Comparison of ENCODE assay signal across 23 cellular contexts in genomic region chr6:15658345-15658744, GRCh38. TPM values are rescaled to one million over a fixed set of nuclear protein-coding genes. Genes with fewer than 3 reads are reported as not detected.
DNase-seq lines count a peak whose midpoint lies in the region; ATAC-seq and TF ChIP-seq lines count a peak whose summit lies in the region.
"Had no signal": no experiment of that assay in that cellular context is flagged by ENCODE, and none has a peak within 500 bp of the region (broad histone marks: within the 10 kb centered on the region; RNA-seq: fewer than 3 reads in every experiment).

No MANE protein-coding gene starts in this region.

- DNase-seq in activated CD4-positive, alpha-beta T cell treated with anti-CD3 and anti-CD28 coated beads for 36 hours, result no peak
- no peak for DNase-seq in activated CD4-positive, alpha-beta T cell treated with anti-CD3 and anti-CD28 coated beads, Interleukin-2, amount 50 U/mL, for 48 hours
- DNase-seq in GM23338 (ENCODE audit: low spot score), result no peak
- DNase-seq in neural progenitor cell (ENCODE audit: low spot score), result no peak
- DNase-seq in AG08396 (ENCODE audit: low spot score), result no peak
- DNase-seq in HPDE6-E6E7 (ENCODE audit: extremely low spot score), result no peak
- DNase-seq in suprapubic skin (ENCODE audit: low spot score in 2 of 2), result no peak
- DNase-seq: activated CD4-positive, alpha-beta T cell treated with anti-CD3 and anti-CD28 coated beads for 4 hours; activated T-cell treated with anti-CD3 and anti-CD28 coated beads for 4 hours; CD4-positive, alpha-beta T cell; DND-41; effector memory CD8-positive, alpha-beta T cell; HCEC 1CT; hypothalamus; MV-4-11; NCI-H526 treated with DMSO at 0.1 percent for 48 hours; psoas muscle; stimulated activated CD4-positive, alpha-beta T cell treated with anti-CD3 and anti-CD28 coated beads, Interleukin-12 subunit alpha, Interleukin-12 subunit beta, amount 100 ng/mL, for 4 hours; T-helper 17 cell had no signal

- H4K20me1 ChIP-seq in GM23338 (replicated peaks; ENCODE audit: insufficient read depth) (peaks cover 4% of the 10 kb centered on the region; the same call in 1 of the 2 replicates), Loucy (ENCODE audit: insufficient read depth, low read length, poor library complexity, severe bottlenecking) (peaks cover 32% of the 10 kb centered on the region), neural progenitor cell (ENCODE audit: low read depth) (peaks cover 5% of the 10 kb centered on the region)

- H2AFZ ChIP-seq in GM23338, result no peak overlapping the region
- no peak overlapping the region for H2AFZ ChIP-seq in Loucy (ENCODE audit: low read length)
- no peak overlapping the region for H2AFZ ChIP-seq in neural progenitor cell (replicated peaks)

- H3K4me2 ChIP-seq in GM23338 (peak overlapping the region; percentile 6; the same call in 1 of the 2 replicates), Loucy (ENCODE audit: low read depth, low read length, poor library complexity, severe bottlenecking) (peak overlapping the region; percentile 47), neural progenitor cell (peak overlapping the region; percentile 39)

- H3K27ac ChIP-seq in GM23338 (ENCODE audit: low read depth) (no peak overlapping the region), neural progenitor cell (no peak overlapping the region), suprapubic skin (no peak overlapping the region)
- H3K27ac ChIP-seq: 22Rv1, psoas muscle, RWPE1 had no signal

- H3K79me2 ChIP-seq in GM23338 (replicated peaks; ENCODE audit: insufficient read depth) (peaks cover 12% of the 10 kb centered on the region; the same call in 1 of the 2 replicates), Loucy (ENCODE audit: insufficient read depth, low read length) (peaks cover 69% of the 10 kb centered on the region), neural progenitor cell (ENCODE audit: low read depth) (peaks cover 12% of the 10 kb centered on the region)

- H3K9me3 ChIP-seq in Loucy (ENCODE audit: insufficient read depth, low read depth, low read length), result no peaks in the 10 kb centered on the region
- no peaks in the 10 kb centered on the region for H3K9me3 ChIP-seq in neural progenitor cell (ENCODE audit: low read depth)
- H3K9me3 ChIP-seq in suprapubic skin, result no peaks in the 10 kb centered on the region
- H3K9me3 ChIP-seq: psoas muscle had no signal

- H3K4me3 Mint-ChIP-seq in activated CD4-positive, alpha-beta T cell treated with anti-CD3 and anti-CD28 coated beads for 36 hours, result no peak overlapping the region
- H3K4me3 Mint-ChIP-seq in GM23338 (no peak overlapping the region), neural progenitor cell (no peak overlapping the region)
- H3K4me3 Mint-ChIP-seq: effector memory CD8-positive, alpha-beta T cell; T-helper 17 cell had no signal

- POLR2A ChIA-PET in activated CD4-positive, alpha-beta T cell treated with anti-CD3 and anti-CD28 coated beads for 36 hours (lab: Charles Lee), result no interaction called here

- H3K4me1 ChIP-seq in GM23338 (ENCODE audit: insufficient read depth), result peaks cover 14% of the 10 kb centered on the region
- H3K4me1 ChIP-seq in Loucy (ENCODE audit: insufficient read depth, low read length, poor library complexity, severe bottlenecking), result peaks cover 67% of the 10 kb centered on the region
- H3K4me1 ChIP-seq in neural progenitor cell, result peaks cover 18% of the 10 kb centered on the region
- H3K4me1 ChIP-seq in suprapubic skin, result peaks cover 14% of the 10 kb centered on the region

- H3K36me3 Mint-ChIP-seq in activated CD4-positive, alpha-beta T cell treated with anti-CD3 and anti-CD28 coated beads for 36 hours (ENCODE audit: low read depth), result peaks cover 16% of the 10 kb centered on the region
- peaks cover 2% of the 10 kb centered on the region; the same call in 1 of the 3 replicates for H3K36me3 Mint-ChIP-seq in GM23338 (ENCODE audit: low read depth)
- H3K36me3 Mint-ChIP-seq in neural progenitor cell, result peaks cover 3% of the 10 kb centered on the region

- no peaks in the 10 kb centered on the region for H3K9me3 Mint-ChIP-seq in activated CD4-positive, alpha-beta T cell treated with anti-CD3 and anti-CD28 coated beads for 36 hours (ENCODE audit: low read depth)
- H3K9me3 Mint-ChIP-seq in GM23338 (no peaks in the 10 kb centered on the region), neural progenitor cell (no peaks in the 10 kb centered on the region)
- H3K9me3 Mint-ChIP-seq: activated naive CD4-positive, alpha-beta T cell treated with anti-CD3 and anti-CD28 coated beads, Interleukin-2, amount 50 U/mL, for 72 hours; CD4-positive, alpha-beta T cell; effector memory CD8-positive, alpha-beta T cell had no signal

- peak overlapping the region; percentile 35 for H3K27ac Mint-ChIP-seq in activated CD4-positive, alpha-beta T cell treated with anti-CD3 and anti-CD28 coated beads for 36 hours
- peak overlapping the region; percentile 5; the same call in 1 of the 2 replicates for H3K27ac Mint-ChIP-seq in GM23338
- no peak overlapping the region for H3K27ac Mint-ChIP-seq in neural progenitor cell
- H3K27ac Mint-ChIP-seq: CD4-positive, alpha-beta T cell had no signal

- no peaks in the 10 kb centered on the region for H3K27me3 Mint-ChIP-seq in activated CD4-positive, alpha-beta T cell treated with anti-CD3 and anti-CD28 coated beads for 36 hours
- H3K27me3 Mint-ChIP-seq in GM23338 (ENCODE audit: insufficient read depth, low read depth, poor library complexity) (peaks cover 4% of the 10 kb centered on the region), neural progenitor cell (ENCODE audit: insufficient read depth, low read depth) (no peaks in the 10 kb centered on the region)
- H3K27me3 Mint-ChIP-seq: CD4-positive, alpha-beta T cell; effector memory CD8-positive, alpha-beta T cell; T-helper 17 cell had no signal

- ATAC-seq in activated CD4-positive, alpha-beta T cell treated with anti-CD3 and anti-CD28 coated beads for 36 hours, result no peak
- no peak for ATAC-seq in GM23338
- ATAC-seq: activated naive CD4-positive, alpha-beta T cell treated with anti-CD3 and anti-CD28 coated beads, Interleukin-2, amount 50 U/mL, for 72 hours; effector memory CD8-positive, alpha-beta T cell; psoas muscle; T-helper 17 cell had no signal

- peaks cover 50% of the 10 kb centered on the region for H3K4me1 Mint-ChIP-seq in activated CD4-positive, alpha-beta T cell treated with anti-CD3 and anti-CD28 coated beads for 36 hours
- H3K4me1 Mint-ChIP-seq in GM23338 (peaks cover 13% of the 10 kb centered on the region), neural progenitor cell (peaks cover 5% of the 10 kb centered on the region)

- CTCF ChIA-PET in activated CD4-positive, alpha-beta T cell treated with anti-CD3 and anti-CD28 coated beads for 36 hours (lab: Charles Lee), result interaction anchor here (0.6 to 1.3 kb wide), 6 partner anchors 15 to 35 kb away, joined by 3 to 5 read pairs (median 4); no protein-coding TSS in a partner anchor

- TF ChIP-seq EP300 in suprapubic skin (IDR thresholded peaks at IDR 0.05), result no peak

- no peak for TF ChIP-seq POLR2A in suprapubic skin (IDR thresholded peaks at IDR 0.05)

- 92% methylated on average over 5 of the region's 5 CpGs for WGBS in suprapubic skin

- H3K9ac ChIP-seq in Loucy (ENCODE audit: low read depth, low read length, poor library complexity, severe bottlenecking) (no peak overlapping the region), neural progenitor cell (no peak overlapping the region)

- intact Hi-C loops in activated CD4-positive, alpha-beta T cell treated with anti-CD3 and anti-CD28 coated beads for 36 hours (cut with DNase I, micrococcal nuclease), result no loop called here

- TF ChIP-seq CTCF in GM23338 (conservative IDR thresholded peaks at IDR 0.05; ENCODE audit: low read depth in 2 of 2), result no peak
- no peak for TF ChIP-seq CTCF in Loucy (conservative IDR thresholded peaks at IDR 0.05; ENCODE audit: low read length)
- no peak for TF ChIP-seq CTCF in neural progenitor cell (IDR thresholded peaks at IDR 0.05)
- TF ChIP-seq CTCF in suprapubic skin (IDR thresholded peaks at IDR 0.05), result no peak

- H3F3A ChIP-seq in GM23338 (replicated peaks; ENCODE audit: low read depth), result peaks cover 7% of the 10 kb centered on the region; the same call in 1 of the 2 replicates
- peaks cover 4% of the 10 kb centered on the region; the same call in 1 of the 2 replicates for H3F3A ChIP-seq in Loucy (ENCODE audit: low read depth)
- peaks cover 11% of the 10 kb centered on the region for H3F3A ChIP-seq in neural progenitor cell (ENCODE audit: low read depth)

- H3K36me3 ChIP-seq in GM23338 (ENCODE audit: insufficient read depth) (0 out of 2 replicates have a peak, but pooled peaks cover 6% of the 10 kb centered on the region), Loucy (ENCODE audit: insufficient read depth, low read length) (no peaks in the 10 kb centered on the region), neural progenitor cell (peaks cover 2% of the 10 kb centered on the region), suprapubic skin (no peaks in the 10 kb centered on the region)

- H3K4me3 ChIP-seq in GM23338 (no peak overlapping the region), Loucy (ENCODE audit: low read length, poor library complexity, severe bottlenecking) (no peak overlapping the region), neural progenitor cell (no peak overlapping the region), suprapubic skin (no peak overlapping the region)
- H3K4me3 ChIP-seq: psoas muscle had no signal

- no peaks in the 10 kb centered on the region for H3K9me2 ChIP-seq in GM23338 (ENCODE audit: insufficient read depth)
- no peaks in the 10 kb centered on the region for H3K9me2 ChIP-seq in Loucy (replicated peaks; ENCODE audit: low read depth, low read length)

- peaks cover 8% of the 10 kb centered on the region for H3K27me3 ChIP-seq in GM23338 (ENCODE audit: insufficient read depth)
- no peaks in the 10 kb centered on the region for H3K27me3 ChIP-seq in Loucy (ENCODE audit: insufficient read depth, low read length, poor library complexity, severe bottlenecking)
- H3K27me3 ChIP-seq in neural progenitor cell, result peaks cover 4% of the 10 kb centered on the region
- H3K27me3 ChIP-seq in suprapubic skin, result no peaks in the 10 kb centered on the region

TF ChIP-seq in GM23338, 12 proteins besides CTCF, POLR2A, EP300 and RAD21 (continues in another document):
- TF ChIP-seq CREB1 (CRISPR knock-in tag; IDR thresholded peaks at IDR 0.05; ENCODE audit: low read depth), result no peak
- TF ChIP-seq JUNB (IDR thresholded peaks at IDR 0.05; ENCODE audit: unreplicated experiment), result no peak
- no peak for TF ChIP-seq NANOG (IDR thresholded peaks at IDR 0.05; ENCODE audit: borderline replicate concordance)
- no peak for TF ChIP-seq EZH2 (IDR thresholded peaks at IDR 0.05; ENCODE audit: low read depth, unreplicated experiment)
- no peak for TF ChIP-seq ZNF331 (CRISPR knock-in tag; IDR thresholded peaks at IDR 0.05; ENCODE audit: low read depth)
- TF ChIP-seq STAT1 (IDR thresholded peaks at IDR 0.05; ENCODE audit: unreplicated experiment), result no peak

RNA-seq across cellular contexts. Expression of gene DTNBP1, which starts 4.5 kb away (rescaled TPM):
- total RNA-seq in activated CD4-positive, alpha-beta T cell treated with anti-CD3 and anti-CD28 coated beads for 36 hours, result 10 to 100 TPM; 18.4 to 23.4 TPM
- total RNA-seq in GM23338 (2014; rRNA removed; shearing (Covaris generic)), result 12.1 and 13.6 TPM in 2 replicates
- 18.7 and 20.1 TPM in 2 replicates for polyA plus RNA-seq in GM23338 (2016; fragmentation: Nextera tagmentation; extraction: Ambion mirVana)
- total RNA-seq in neural progenitor cell (ENCODE audit: low replicate concordance) (4.5 and 6.0 TPM in 2 replicates), suprapubic skin (10 to 100 TPM; 12.7 to 17.1 (median 16.4) TPM)
